In the genomic region with DNA sequence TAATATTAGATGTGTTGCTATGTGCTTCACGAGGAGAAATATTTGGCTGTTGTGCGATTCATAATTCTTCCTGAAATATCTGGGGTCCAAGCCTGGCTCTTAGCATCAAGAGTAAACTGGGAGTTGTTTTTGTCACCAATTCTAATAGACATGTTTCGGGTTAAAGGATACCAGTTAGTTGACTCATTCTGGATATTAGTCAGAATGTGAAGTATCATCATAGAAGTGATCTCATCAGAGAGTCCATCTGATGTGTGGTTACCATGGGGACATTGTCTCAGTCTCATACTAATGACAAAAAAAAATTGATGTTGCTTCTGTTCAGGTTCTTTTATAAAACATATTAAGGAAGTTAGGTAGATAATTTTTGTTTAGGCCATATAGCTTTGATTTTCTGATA, we compare ENCODE assay signal across 8 cellular contexts. TPM values are rescaled to one million over a fixed set of nuclear protein-coding genes. Genes with fewer than 3 reads are reported as not detected.
A peak's percentile ranks its signal among the peaks of the same experiment; 100 is the strongest.
DNase-seq lines count a peak whose midpoint lies in the region; ATAC-seq and TF ChIP-seq lines count a peak whose summit lies in the region.

No MANE protein-coding gene starts in this region.

- H3K9me3 Mint-ChIP-seq in activated B cell treated with CpG ODN at 0.5 μM for 24 hours, result no peaks in the 10 kb centered on the region

- CTCF ChIA-PET in activated B cell treated with CpG ODN at 0.5 μM for 24 hours (lab: Charles Lee), result no interaction called here

- H3K27ac Mint-ChIP-seq in activated B cell treated with CpG ODN at 0.5 μM for 24 hours, result peak overlapping the region; percentile 18

- DNase-seq in activated B cell treated with CpG ODN at 0.5 μM for 24 hours (no peak), myocyte (ENCODE audit: low read depth) (peak; percentile 58), midbrain (lab: John Stamatoyannopoulos, UW) (no peak), NCI-H1092 treated with DMSO at 0.1 percent for 48 hours (lab: John Stamatoyannopoulos, UW) (no peak), globus pallidus (ENCODE audit: low spot score) (no peak)
- no peak for DNase-seq in effector CD8-positive, alpha-beta T cell (lab: John Stamatoyannopoulos, UW)

- POLR2A ChIA-PET in activated B cell treated with CpG ODN at 0.5 μM for 24 hours (lab: Charles Lee), result no interaction called here

- ATAC-seq in GM18511 (IDR thresholded peaks at IDR 0.05; ENCODE audit: unreplicated experiment) (peak; percentile 97), HG02642 (IDR thresholded peaks at IDR 0.05; ENCODE audit: poor library complexity, unreplicated experiment) (peak; percentile 71), activated B cell treated with CpG ODN at 0.5 μM for 24 hours (ENCODE audit: low read depth) (no peak)

- intact Hi-C loops in activated B cell treated with CpG ODN at 0.5 μM for 24 hours (cut with micrococcal nuclease), result no loop called here

- H3K4me3 Mint-ChIP-seq in activated B cell treated with CpG ODN at 0.5 μM for 24 hours, result no peak overlapping the region

- TF ChIP-seq CTCF in activated B cell treated with CpG ODN at 0.5 μM for 24 hours (IDR thresholded peaks at IDR 0.05), result no peak

- H3K4me1 Mint-ChIP-seq in activated B cell treated with CpG ODN at 0.5 μM for 24 hours, result no peaks in the 10 kb centered on the region

- H3K36me3 Mint-ChIP-seq in activated B cell treated with CpG ODN at 0.5 μM for 24 hours (ENCODE audit: low read depth), result peaks cover 63% of the 10 kb centered on the region

- H3K27me3 Mint-ChIP-seq in activated B cell treated with CpG ODN at 0.5 μM for 24 hours, result no peaks in the 10 kb centered on the region

RNA-seq across cellular contexts. Expression of a gene that starts 57.2 kb away (rescaled TPM):
- 51.5 and 52.6 TPM in 2 replicates for total RNA-seq in activated B cell treated with CpG ODN at 0.5 μM for 24 hours
- 42.3 and 64.4 TPM in 2 replicates for total RNA-seq in myocyte
- 12.6 TPM for polyA plus RNA-seq in myocyte (2012)
